1 cellular context compared by ENCODE assay signal in the genomic region with DNA sequence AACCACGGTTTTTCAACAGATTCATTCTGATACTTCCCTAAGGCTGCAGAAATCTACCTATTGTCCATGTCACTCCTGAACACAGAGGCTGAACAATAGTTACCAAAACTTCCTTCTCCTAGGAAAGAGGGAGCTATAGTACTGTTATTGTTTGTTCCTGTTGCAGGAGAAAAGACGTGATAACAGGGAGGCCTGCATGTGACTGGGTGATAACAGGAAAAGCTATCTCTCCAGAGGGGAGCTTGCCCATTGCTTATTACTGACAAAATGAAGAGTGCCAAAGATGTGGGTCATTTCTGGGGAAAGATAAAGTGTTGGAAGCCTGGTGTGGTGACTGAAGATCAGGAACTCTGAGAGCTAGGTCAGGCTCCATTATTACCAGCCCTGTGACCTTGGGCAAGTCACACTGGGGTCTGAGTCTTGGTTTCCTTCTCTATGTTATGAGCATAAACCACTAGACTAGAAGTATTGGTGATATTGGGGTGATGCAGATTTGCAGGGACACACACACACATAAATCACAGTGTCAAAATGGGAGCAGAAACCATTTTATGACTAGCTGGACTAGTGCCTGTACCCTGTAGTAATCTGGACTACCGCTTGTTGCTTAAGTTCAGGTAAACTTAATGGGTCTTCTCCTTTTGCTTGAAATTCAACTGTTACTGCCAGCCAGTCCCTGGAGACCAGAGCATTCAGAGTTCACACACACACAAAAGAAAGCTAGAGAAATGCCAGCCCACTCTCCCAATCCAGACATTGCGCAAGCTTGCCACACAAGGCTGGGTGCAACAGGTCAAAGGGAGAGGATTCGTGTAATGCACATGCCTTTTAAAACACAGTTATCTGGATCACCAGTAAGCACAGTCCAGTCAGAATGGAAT.
TF ChIP-seq lines count a peak whose summit lies in the region.

No MANE protein-coding gene starts in this region.

TF ChIP-seq in SK-N-SH, 30 proteins besides CTCF, POLR2A, EP300 and RAD21 (continued from another document):
- TF ChIP-seq, protein P1, sequence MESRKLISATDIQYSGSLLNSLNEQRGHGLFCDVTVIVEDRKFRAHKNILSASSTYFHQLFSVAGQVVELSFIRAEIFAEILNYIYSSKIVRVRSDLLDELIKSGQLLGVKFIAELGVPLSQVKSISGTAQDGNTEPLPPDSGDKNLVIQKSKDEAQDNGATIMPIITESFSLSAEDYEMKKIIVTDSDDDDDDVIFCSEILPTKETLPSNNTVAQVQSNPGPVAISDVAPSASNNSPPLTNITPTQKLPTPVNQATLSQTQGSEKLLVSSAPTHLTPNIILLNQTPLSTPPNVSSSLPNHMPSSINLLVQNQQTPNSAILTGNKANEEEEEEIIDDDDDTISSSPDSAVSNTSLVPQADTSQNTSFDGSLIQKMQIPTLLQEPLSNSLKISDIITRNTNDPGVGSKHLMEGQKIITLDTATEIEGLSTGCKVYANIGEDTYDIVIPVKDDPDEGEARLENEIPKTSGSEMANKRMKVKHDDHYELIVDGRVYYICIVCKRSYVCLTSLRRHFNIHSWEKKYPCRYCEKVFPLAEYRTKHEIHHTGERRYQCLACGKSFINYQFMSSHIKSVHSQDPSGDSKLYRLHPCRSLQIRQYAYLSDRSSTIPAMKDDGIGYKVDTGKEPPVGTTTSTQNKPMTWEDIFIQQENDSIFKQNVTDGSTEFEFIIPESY (IDR thresholded peaks at IDR 0.05; ENCODE audit: borderline replicate concordance, low read depth) = no peak
- TF ChIP-seq TCF12 (IDR thresholded peaks at IDR 0.05) (no peak), MEF2A (IDR thresholded peaks at IDR 0.05; ENCODE audit: borderline replicate concordance, low read depth) (no peak), RCOR1 (IDR thresholded peaks at IDR 0.05; ENCODE audit: low read length) (no peak), FOSL2 (IDR thresholded peaks at IDR 0.05; ENCODE audit: borderline replicate concordance, low read depth) (no peak), EZH2phosphoT487 (IDR thresholded peaks at IDR 0.05; ENCODE audit: borderline replicate concordance, low read depth) (no peak), RFX5 (IDR thresholded peaks at IDR 0.05; ENCODE audit: low read length) (no peak), SMC3 (IDR thresholded peaks at IDR 0.05; ENCODE audit: low read depth, low read length) (no peak), FOXM1 (IDR thresholded peaks at IDR 0.05; ENCODE audit: low read depth) (no peak), RXRA (IDR thresholded peaks at IDR 0.05; ENCODE audit: borderline replicate concordance, low read depth) (no peak)
- TF ChIP-seq, protein P2, sequence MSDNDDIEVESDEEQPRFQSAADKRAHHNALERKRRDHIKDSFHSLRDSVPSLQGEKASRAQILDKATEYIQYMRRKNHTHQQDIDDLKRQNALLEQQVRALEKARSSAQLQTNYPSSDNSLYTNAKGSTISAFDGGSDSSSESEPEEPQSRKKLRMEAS (IDR thresholded peaks at IDR 0.05; ENCODE audit: low read depth) = no peak
- TF ChIP-seq, protein P3, sequence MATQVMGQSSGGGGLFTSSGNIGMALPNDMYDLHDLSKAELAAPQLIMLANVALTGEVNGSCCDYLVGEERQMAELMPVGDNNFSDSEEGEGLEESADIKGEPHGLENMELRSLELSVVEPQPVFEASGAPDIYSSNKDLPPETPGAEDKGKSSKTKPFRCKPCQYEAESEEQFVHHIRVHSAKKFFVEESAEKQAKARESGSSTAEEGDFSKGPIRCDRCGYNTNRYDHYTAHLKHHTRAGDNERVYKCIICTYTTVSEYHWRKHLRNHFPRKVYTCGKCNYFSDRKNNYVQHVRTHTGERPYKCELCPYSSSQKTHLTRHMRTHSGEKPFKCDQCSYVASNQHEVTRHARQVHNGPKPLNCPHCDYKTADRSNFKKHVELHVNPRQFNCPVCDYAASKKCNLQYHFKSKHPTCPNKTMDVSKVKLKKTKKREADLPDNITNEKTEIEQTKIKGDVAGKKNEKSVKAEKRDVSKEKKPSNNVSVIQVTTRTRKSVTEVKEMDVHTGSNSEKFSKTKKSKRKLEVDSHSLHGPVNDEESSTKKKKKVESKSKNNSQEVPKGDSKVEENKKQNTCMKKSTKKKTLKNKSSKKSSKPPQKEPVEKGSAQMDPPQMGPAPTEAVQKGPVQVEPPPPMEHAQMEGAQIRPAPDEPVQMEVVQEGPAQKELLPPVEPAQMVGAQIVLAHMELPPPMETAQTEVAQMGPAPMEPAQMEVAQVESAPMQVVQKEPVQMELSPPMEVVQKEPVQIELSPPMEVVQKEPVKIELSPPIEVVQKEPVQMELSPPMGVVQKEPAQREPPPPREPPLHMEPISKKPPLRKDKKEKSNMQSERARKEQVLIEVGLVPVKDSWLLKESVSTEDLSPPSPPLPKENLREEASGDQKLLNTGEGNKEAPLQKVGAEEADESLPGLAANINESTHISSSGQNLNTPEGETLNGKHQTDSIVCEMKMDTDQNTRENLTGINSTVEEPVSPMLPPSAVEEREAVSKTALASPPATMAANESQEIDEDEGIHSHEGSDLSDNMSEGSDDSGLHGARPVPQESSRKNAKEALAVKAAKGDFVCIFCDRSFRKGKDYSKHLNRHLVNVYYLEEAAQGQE (IDR thresholded peaks at IDR 0.05; ENCODE audit: low read depth, low read length) = no peak
